ENCODE assay signal across 10 cellular contexts in the genomic region with DNA sequence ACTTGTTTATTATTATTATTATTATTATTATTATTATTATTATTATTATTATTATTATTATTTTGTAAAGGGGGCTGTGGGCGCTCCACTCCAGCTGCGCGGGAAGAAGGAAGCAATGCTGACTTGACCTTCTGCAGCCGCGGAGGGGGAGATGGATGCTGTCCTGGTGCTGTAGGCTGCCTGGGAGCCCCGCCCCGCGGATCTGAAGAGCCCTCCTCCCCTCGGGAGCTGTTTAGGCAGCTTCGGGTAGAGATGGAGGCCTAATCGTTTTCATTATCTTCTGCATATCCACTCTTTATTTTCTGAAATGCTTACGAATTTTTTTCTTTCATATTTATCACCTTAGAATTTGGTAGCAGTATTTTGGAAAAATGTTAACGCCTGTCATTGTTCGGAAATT.
DNase-seq lines count a peak whose midpoint lies in the region; ATAC-seq and TF ChIP-seq lines count a peak whose summit lies in the region.
"Had no signal": no experiment of that assay in that cellular context is flagged by ENCODE, and none has a peak within 500 bp of the region (broad histone marks: within the 10 kb centered on the region; RNA-seq: fewer than 3 reads in every experiment).

No MANE protein-coding gene starts in this region.

- H3K27me3 Mint-ChIP-seq in GM23338 (ENCODE audit: insufficient read depth, low read depth, poor library complexity), result peaks cover 9% of the 10 kb centered on the region

- H3K27me3 ChIP-seq in GM23338 (ENCODE audit: insufficient read depth), result no peaks in the 10 kb centered on the region
- H3K27me3 ChIP-seq in gastrocnemius medialis, result no peaks in the 10 kb centered on the region

- no peak overlapping the region for H3K4me2 ChIP-seq in GM23338

- no peak overlapping the region for H2AFZ ChIP-seq in GM23338

- no peak overlapping the region for H3K4me3 ChIP-seq in GM23338
- no peak overlapping the region for H3K4me3 ChIP-seq in astrocyte of the spinal cord (ENCODE audit: low read depth, low read length)
- peak overlapping the region in 1 of 4 donors; percentile 6 for H3K4me3 ChIP-seq in gastrocnemius medialis

- ATAC-seq in GM23338 (peak; percentile 76), gastrocnemius medialis (peak in 1 of 2 donors; percentile 32), GM19023 (IDR thresholded peaks at IDR 0.05; ENCODE audit: unreplicated experiment) (no peak), GM18873 (IDR thresholded peaks at IDR 0.05; ENCODE audit: low FRiP score, unreplicated experiment) (no peak)

- H3K4me3 Mint-ChIP-seq in GM23338, result no peak overlapping the region

- DNase-seq in GM23338 (ENCODE audit: low spot score) (peak; percentile 71), astrocyte of the spinal cord (ENCODE audit: low read depth, low spot score) (peak; percentile 77), iPS-NIHi7 (ENCODE audit: extremely low spot score) (peak; percentile 83), gastrocnemius medialis (no peak), NCI-H1092 (lab: John Stamatoyannopoulos, UW) (no peak)
- no peak for DNase-seq in activated CD8-positive, alpha-beta memory T cell treated with anti-CD3 and anti-CD28 coated beads for 24 hours
- DNase-seq: GF-D8, KG1 had no signal

- in situ Hi-C loops in astrocyte of the spinal cord (cut with HindIII; ENCODE audit: low sequenced_read_pairs), result no loop called here
- in situ Hi-C loops in gastrocnemius medialis (cut with MboI; ENCODE audit: low sequenced_read_pairs in 4 of 4), result no loop called here

- H3K9me3 ChIP-seq in gastrocnemius medialis, result no peaks in the 10 kb centered on the region

- H3K9me3 Mint-ChIP-seq in GM23338, result peaks cover 5% of the 10 kb centered on the region; the same call in 2 of the 3 replicates

- no peak overlapping the region for H3K27ac ChIP-seq in GM23338 (ENCODE audit: low read depth)
- H3K27ac ChIP-seq in gastrocnemius medialis, result peak overlapping the region; percentile 72 to 82 (median 78)

- H3K4me1 ChIP-seq in GM23338 (ENCODE audit: insufficient read depth) (peaks cover 14% of the 10 kb centered on the region), gastrocnemius medialis (peaks cover 16 to 21% of the 10 kb centered on the region in 2 donors)

- peaks cover 7% of the 10 kb centered on the region; the same call in 2 of the 3 replicates for H3K36me3 Mint-ChIP-seq in GM23338 (ENCODE audit: low read depth)

- H3K27ac Mint-ChIP-seq in GM23338, result no peak overlapping the region

- no peaks in the 10 kb centered on the region for H3K79me2 ChIP-seq in GM23338 (replicated peaks; ENCODE audit: insufficient read depth)

- peaks cover 38% of the 10 kb centered on the region for H3K4me1 Mint-ChIP-seq in GM23338

- TF ChIP-seq CTCF in GM23338 (conservative IDR thresholded peaks at IDR 0.05; ENCODE audit: low read depth in 2 of 2) (no peak), astrocyte of the spinal cord (IDR thresholded peaks at IDR 0.05; ENCODE audit: low read depth, low read length) (no peak), gastrocnemius medialis (IDR thresholded peaks at IDR 0.05 in 4 of 5, conservative IDR thresholded peaks at IDR 0.05 in 1 of 5) (no peak)

- no peaks in the 10 kb centered on the region for H3K36me3 ChIP-seq in GM23338 (ENCODE audit: insufficient read depth)
- no peaks in the 10 kb centered on the region for H3K36me3 ChIP-seq in gastrocnemius medialis

- H4K20me1 ChIP-seq in GM23338 (replicated peaks; ENCODE audit: insufficient read depth), result no peaks in the 10 kb centered on the region

- no peak for TF ChIP-seq POLR2A in gastrocnemius medialis (IDR thresholded peaks at IDR 0.05)

- H3K9me2 ChIP-seq in GM23338 (ENCODE audit: insufficient read depth), result 0 out of 2 replicates have a peak, but pooled peaks cover 10% of the 10 kb centered on the region

- H3F3A ChIP-seq in GM23338 (replicated peaks; ENCODE audit: low read depth), result no peaks in the 10 kb centered on the region

- intact Hi-C loops in gastrocnemius medialis (cut with DNase I; ENCODE audit: low total_unique reads), result loop anchor here (2.0 to 10.0 kb wide), 4 partner anchors 74 to 769 kb away; no protein-coding TSS in a partner anchor

TF ChIP-seq in GM23338, 12 proteins besides CTCF, POLR2A, EP300 and RAD21 (continues in another document):
- TF ChIP-seq, protein P1, sequence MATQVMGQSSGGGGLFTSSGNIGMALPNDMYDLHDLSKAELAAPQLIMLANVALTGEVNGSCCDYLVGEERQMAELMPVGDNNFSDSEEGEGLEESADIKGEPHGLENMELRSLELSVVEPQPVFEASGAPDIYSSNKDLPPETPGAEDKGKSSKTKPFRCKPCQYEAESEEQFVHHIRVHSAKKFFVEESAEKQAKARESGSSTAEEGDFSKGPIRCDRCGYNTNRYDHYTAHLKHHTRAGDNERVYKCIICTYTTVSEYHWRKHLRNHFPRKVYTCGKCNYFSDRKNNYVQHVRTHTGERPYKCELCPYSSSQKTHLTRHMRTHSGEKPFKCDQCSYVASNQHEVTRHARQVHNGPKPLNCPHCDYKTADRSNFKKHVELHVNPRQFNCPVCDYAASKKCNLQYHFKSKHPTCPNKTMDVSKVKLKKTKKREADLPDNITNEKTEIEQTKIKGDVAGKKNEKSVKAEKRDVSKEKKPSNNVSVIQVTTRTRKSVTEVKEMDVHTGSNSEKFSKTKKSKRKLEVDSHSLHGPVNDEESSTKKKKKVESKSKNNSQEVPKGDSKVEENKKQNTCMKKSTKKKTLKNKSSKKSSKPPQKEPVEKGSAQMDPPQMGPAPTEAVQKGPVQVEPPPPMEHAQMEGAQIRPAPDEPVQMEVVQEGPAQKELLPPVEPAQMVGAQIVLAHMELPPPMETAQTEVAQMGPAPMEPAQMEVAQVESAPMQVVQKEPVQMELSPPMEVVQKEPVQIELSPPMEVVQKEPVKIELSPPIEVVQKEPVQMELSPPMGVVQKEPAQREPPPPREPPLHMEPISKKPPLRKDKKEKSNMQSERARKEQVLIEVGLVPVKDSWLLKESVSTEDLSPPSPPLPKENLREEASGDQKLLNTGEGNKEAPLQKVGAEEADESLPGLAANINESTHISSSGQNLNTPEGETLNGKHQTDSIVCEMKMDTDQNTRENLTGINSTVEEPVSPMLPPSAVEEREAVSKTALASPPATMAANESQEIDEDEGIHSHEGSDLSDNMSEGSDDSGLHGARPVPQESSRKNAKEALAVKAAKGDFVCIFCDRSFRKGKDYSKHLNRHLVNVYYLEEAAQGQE (IDR thresholded peaks at IDR 0.05; ENCODE audit: unreplicated experiment), result no peak
- TF ChIP-seq, protein P2, sequence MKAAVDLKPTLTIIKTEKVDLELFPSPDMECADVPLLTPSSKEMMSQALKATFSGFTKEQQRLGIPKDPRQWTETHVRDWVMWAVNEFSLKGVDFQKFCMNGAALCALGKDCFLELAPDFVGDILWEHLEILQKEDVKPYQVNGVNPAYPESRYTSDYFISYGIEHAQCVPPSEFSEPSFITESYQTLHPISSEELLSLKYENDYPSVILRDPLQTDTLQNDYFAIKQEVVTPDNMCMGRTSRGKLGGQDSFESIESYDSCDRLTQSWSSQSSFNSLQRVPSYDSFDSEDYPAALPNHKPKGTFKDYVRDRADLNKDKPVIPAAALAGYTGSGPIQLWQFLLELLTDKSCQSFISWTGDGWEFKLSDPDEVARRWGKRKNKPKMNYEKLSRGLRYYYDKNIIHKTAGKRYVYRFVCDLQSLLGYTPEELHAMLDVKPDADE (IDR thresholded peaks at IDR 0.05), result no peak
- TF ChIP-seq STAT1 (IDR thresholded peaks at IDR 0.05; ENCODE audit: unreplicated experiment), result no peak

Comparison
In these comparisons a context has a peak if more than half of its experiments do, and no peak if none do; other contexts are left out.
1. DNase-seq: peak in GM23338 (single experiment), astrocyte of the spinal cord (single experiment) and iPS-NIHi7 (single experiment); none in gastrocnemius medialis (0 of 2), activated CD8-positive, alpha-beta memory T cell treated with anti-CD3 and anti-CD28 coated beads for 24 hours (single experiment) and NCI-H1092 (single experiment).